1 cellular context compared by ENCODE assay signal in genomic region chr15:72227192-72227586, GRCh38.
TF ChIP-seq lines count a peak whose summit lies in the region.

No MANE protein-coding gene starts in this region.

TF ChIP-seq in GM12878, 131 proteins besides CTCF, POLR2A, EP300 and RAD21:
- 0 out of 2 replicates have a peak, but pooled peaks have one; percentile 1 for TF ChIP-seq ZNF217 (IDR thresholded peaks at IDR 0.05)
- TF ChIP-seq BCL11A (IDR thresholded peaks at IDR 0.05; ENCODE audit: low read depth, low read length) = 0 out of 2 replicates have a peak, but pooled peaks have one; percentile 6
- TF ChIP-seq MLLT1 (IDR thresholded peaks at IDR 0.05) = peak; percentile 65
- TF ChIP-seq ZNF24 (IDR thresholded peaks at IDR 0.05) = no peak
- peak; percentile 57; the same call in 1 of the 2 replicates for TF ChIP-seq JUNB (IDR thresholded peaks at IDR 0.05)
- 0 out of 2 replicates have a peak, but pooled peaks have one; percentile 9 for TF ChIP-seq RELB (IDR thresholded peaks at IDR 0.05; ENCODE audit: low read depth)
- TF ChIP-seq CHD2 (IDR thresholded peaks at IDR 0.05; ENCODE audit: borderline replicate concordance, low read depth, low read length) = no peak
- TF ChIP-seq IRF3 (IDR thresholded peaks at IDR 0.05) = no peak
- TF ChIP-seq TAF1 (IDR thresholded peaks at IDR 0.05; ENCODE audit: borderline replicate concordance, low read depth, low read length) = peak; percentile 50; the same call in 1 of the 2 replicates
